Comparison of ENCODE assay signal across 8 cellular contexts in the genomic region with DNA sequence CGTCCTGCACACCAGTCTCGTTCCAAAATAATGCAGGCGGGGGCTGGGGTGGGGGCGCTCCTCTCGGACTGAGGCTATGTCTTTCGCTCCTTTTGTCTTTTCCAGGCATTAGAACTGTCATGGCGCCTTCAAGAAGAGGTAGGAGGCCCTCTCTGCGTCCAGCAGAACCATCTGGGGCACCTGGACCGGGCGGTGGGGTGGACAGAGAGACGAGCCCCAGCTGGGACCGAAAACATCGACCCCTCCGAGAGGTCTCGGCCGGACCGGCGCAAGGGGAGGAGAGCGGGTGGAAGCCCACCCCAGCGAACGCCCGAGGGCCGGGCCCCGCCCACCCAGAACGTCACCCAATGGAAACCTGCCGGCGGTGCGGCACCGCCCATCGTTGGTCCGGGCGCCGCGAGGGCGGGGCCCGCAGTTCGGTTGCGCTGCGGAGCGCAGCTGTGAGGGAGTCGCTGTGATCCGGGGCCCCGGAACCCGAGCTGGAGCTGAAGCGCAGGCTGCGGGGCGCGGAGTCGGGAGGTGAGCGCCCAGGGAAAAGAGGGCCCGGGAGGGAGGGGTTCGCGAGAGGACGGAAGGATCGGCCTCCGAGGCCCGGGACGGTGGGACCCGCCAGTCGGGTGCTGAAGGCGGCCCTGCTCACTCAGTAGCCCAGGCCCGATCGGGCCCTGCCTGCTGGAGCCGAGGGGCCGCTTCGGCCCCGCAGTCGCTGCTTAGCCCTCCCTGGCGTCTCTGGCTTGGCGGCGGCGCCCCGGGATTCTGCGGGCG. TPM values are rescaled to one million over a fixed set of nuclear protein-coding genes. Genes with fewer than 3 reads are reported as not detected.
DNase-seq lines count a peak whose midpoint lies in the region; ATAC-seq, FAIRE-seq and TF ChIP-seq lines count a peak whose summit lies in the region.

NRBP1 (plus strand) TSS at position 419 of the 765 bp plus-strand sequence. CDS start 4,643 bp downstream, outside the sequence.

- intact Hi-C loops in T-helper 2 cell treated with Interferon-gamma antibody and Interleukin-4, amounts not matched to agents 100 ng/mL and 5 ng/mL, for 36 hours (cut with micrococcal nuclease): loop anchor here (1.0 to 2.0 kb wide), 5 partner anchors 19 to 200 kb away; partner anchors contain the start of genes CCDC121, GPN1, GTF3C2 and IFT172

- peak within 1 kb of the TSS; percentile 99 for H3K27ac ChIP-seq in right atrium auricular region

- H3K9me3 ChIP-seq in right atrium auricular region: no peaks in the 10 kb centered on the region

- ATAC-seq in GM18502 (IDR thresholded peaks at IDR 0.05; ENCODE audit: poor library complexity, unreplicated experiment): peak; percentile 91
- ATAC-seq in HG02938 (IDR thresholded peaks at IDR 0.05; ENCODE audit: unreplicated experiment): peak; percentile 85

- peak in 1 of 2 donors; percentile 26 for TF ChIP-seq CTCF in right atrium auricular region (IDR thresholded peaks at IDR 0.05)

- H3K36me3 ChIP-seq in right atrium auricular region: peaks cover 4% of the 10 kb centered on the region

- peak; percentile 90 to 94 for DNase-seq in NCI-H1930 (lab: John Stamatoyannopoulos, UW)
- DNase-seq in anterior cingulate cortex (lab: John Stamatoyannopoulos, UW): peak; percentile 63 to 95 (median 88)
- DNase-seq in right atrium auricular region (ENCODE audit: low spot score): peak; percentile 90
- DNase-seq in pulmonary artery endothelial cell (ENCODE audit: low read depth, low spot score): peak; percentile 50
- peak; percentile 98 for DNase-seq in urothelium cell line (ENCODE audit: low spot score)

- peak; percentile 56 for FAIRE-seq in urothelium cell line (lab: Jason Lieb, UNC)

- peak within 1 kb of the TSS; percentile 98 to 99 for H3K4me3 ChIP-seq in right atrium auricular region

- no peaks in the 10 kb centered on the region for H3K27me3 ChIP-seq in right atrium auricular region

- H3K4me1 ChIP-seq in right atrium auricular region: peaks cover 0 to 40% of the 10 kb centered on the region in 2 donors

RNA-seq across cellular contexts. Expression of gene NRBP1, which starts in this region (rescaled TPM):
- 81.4 and 87.3 TPM in 2 replicates for total RNA-seq in T-helper 2 cell treated with Interferon-gamma antibody and Interleukin-4, amounts not matched to agents 100 ng/mL and 5 ng/mL, for 36 hours
- 10 to 100 TPM; 36.5 to 50.4 TPM for total RNA-seq in right atrium auricular region
- 122 and 137 TPM in 2 replicates for total RNA-seq in pulmonary artery endothelial cell

Comparison
In these comparisons a context has a peak if more than half of its experiments do, and no peak if none do; other contexts are left out.
1. Peak in every context shown above with its lines: DNase-seq, ATAC-seq, H3K4me3 ChIP-seq and H3K27ac ChIP-seq.